In genomic region chr6:2916354-2916925, GRCh38 we compare ENCODE assay signal across 22 cellular contexts. TPM values are rescaled to one million over a fixed set of nuclear protein-coding genes. Genes with fewer than 3 reads are reported as not detected.
A peak's percentile ranks its signal among the peaks of the same experiment; 100 is the strongest.
DNase-seq lines count a peak whose midpoint lies in the region; ATAC-seq lines count a peak whose summit lies in the region.
"Had no signal": no experiment of that assay in that cellular context is flagged by ENCODE, and none has a peak within 500 bp of the region (broad histone marks: within the 10 kb centered on the region; RNA-seq: fewer than 3 reads in every experiment).

No MANE protein-coding gene starts in this region.

- no peak overlapping the region for H3K4me3 Mint-ChIP-seq in stimulated activated memory B cell treated with anti-CD40 and anti-IgM and Interleukin-4, amounts not matched to agents 10 μg/mL and 1 μg/mL and 100 μg/mL, for 72 hours
- H3K4me3 Mint-ChIP-seq: activated T-cell treated with anti-CD3 and anti-CD28 coated beads, Interleukin-2, amount 50 U/mL, for 4 hours; central memory CD8-positive, alpha-beta T cell; naive thymus-derived CD8-positive, alpha-beta T cell had no signal

- no peaks in the 10 kb centered on the region for H3K27me3 Mint-ChIP-seq in stimulated activated memory B cell treated with anti-CD40 and anti-IgM and Interleukin-4, amounts not matched to agents 10 μg/mL and 1 μg/mL and 100 μg/mL, for 72 hours
- H3K27me3 Mint-ChIP-seq: central memory CD8-positive, alpha-beta T cell had no signal

- no peaks in the 10 kb centered on the region for H3K27me3 ChIP-seq in HUES6 (ENCODE audit: control insufficient read depth, insufficient read depth, low read length)
- H3K27me3 ChIP-seq in mesendoderm (ENCODE audit: insufficient read depth, low read length, poor library complexity) = no peaks in the 10 kb centered on the region
- H3K27me3 ChIP-seq: ascending aorta, testis, vagina had no signal

- H3K36me3 ChIP-seq in HUES6 (ENCODE audit: control insufficient read depth, insufficient read depth, low read length) (no peaks in the 10 kb centered on the region), mesendoderm (ENCODE audit: control insufficient read depth, insufficient read depth, low read length) (no peaks in the 10 kb centered on the region)
- H3K36me3 ChIP-seq: ascending aorta, vagina had no signal

- peak overlapping the region; percentile 9 for H3K4me3 ChIP-seq in HUES6 (ENCODE audit: low read depth, low read length)
- no peak overlapping the region for H3K4me3 ChIP-seq in mesendoderm (ENCODE audit: low read length)
- H3K4me3 ChIP-seq: ascending aorta, testis, vagina had no signal

- H3K9ac ChIP-seq in HUES6 (ENCODE audit: low read length) (peak overlapping the region; percentile 64), mesendoderm (ENCODE audit: low read length) (peak overlapping the region; percentile 49)

- H2AK5ac ChIP-seq in mesendoderm (ENCODE audit: low read length) = peak overlapping the region; percentile 100

- peaks cover 5% of the 10 kb centered on the region for H3K36me3 Mint-ChIP-seq in stimulated activated memory B cell treated with anti-CD40 and anti-IgM and Interleukin-4, amounts not matched to agents 10 μg/mL and 1 μg/mL and 100 μg/mL, for 72 hours
- H3K36me3 Mint-ChIP-seq: naive thymus-derived CD8-positive, alpha-beta T cell had no signal

- H3K4me1 ChIP-seq in HUES6 (ENCODE audit: control insufficient read depth, insufficient read depth, low read length) = peaks cover 48% of the 10 kb centered on the region
- H3K4me1 ChIP-seq in mesendoderm (ENCODE audit: control insufficient read depth, low read depth, low read length) = peaks cover 12% of the 10 kb centered on the region
- H3K4me1 ChIP-seq: ascending aorta, testis, vagina had no signal

- ATAC-seq in HG03280 (IDR thresholded peaks at IDR 0.05; ENCODE audit: unreplicated experiment) = no peak
- ATAC-seq in stimulated activated memory B cell treated with anti-CD40 and anti-IgM and Interleukin-4, amounts not matched to agents 10 μg/mL and 1 μg/mL and 100 μg/mL, for 72 hours = no peak
- ATAC-seq: activated T-cell treated with anti-CD3 and anti-CD28 coated beads, Interleukin-2, amount 50 U/mL, for 4 hours; naive thymus-derived CD8-positive, alpha-beta T cell had no signal

- H3K9me3 Mint-ChIP-seq in stimulated activated memory B cell treated with anti-CD40 and anti-IgM and Interleukin-4, amounts not matched to agents 10 μg/mL and 1 μg/mL and 100 μg/mL, for 72 hours = peaks cover 3% of the 10 kb centered on the region
- H3K9me3 Mint-ChIP-seq: activated T-cell treated with anti-CD3 and anti-CD28 coated beads, Interleukin-2, amount 50 U/mL, for 4 hours; central memory CD8-positive, alpha-beta T cell had no signal

- H3K4me2 ChIP-seq in mesendoderm (ENCODE audit: low read length) = no peak overlapping the region

- peak overlapping the region; percentile 96 for H2BK5ac ChIP-seq in mesendoderm (ENCODE audit: low read length)

- H3K27ac ChIP-seq in HUES6 (ENCODE audit: low read depth, low read length) = peak overlapping the region; percentile 58; the same call in 1 of the 2 replicates
- H3K27ac ChIP-seq in mesendoderm (ENCODE audit: low read depth, low read length) = peak overlapping the region; percentile 11
- H3K27ac ChIP-seq: ascending aorta, testis, vagina had no signal

- no peak overlapping the region for H3K27ac Mint-ChIP-seq in stimulated activated memory B cell treated with anti-CD40 and anti-IgM and Interleukin-4, amounts not matched to agents 10 μg/mL and 1 μg/mL and 100 μg/mL, for 72 hours

- H3K4me1 Mint-ChIP-seq in stimulated activated memory B cell treated with anti-CD40 and anti-IgM and Interleukin-4, amounts not matched to agents 10 μg/mL and 1 μg/mL and 100 μg/mL, for 72 hours = peaks cover 18% of the 10 kb centered on the region

- H4K5ac ChIP-seq in mesendoderm (ENCODE audit: low read length) = no peak overlapping the region

- H3K9me3 ChIP-seq in HUES6 (ENCODE audit: control insufficient read depth, insufficient read depth, low read depth, low read length) = peaks cover 4% of the 10 kb centered on the region; the same call in 1 of the 2 replicates
- H3K9me3 ChIP-seq: ascending aorta, testis, vagina had no signal

- H3K79me2 ChIP-seq in mesendoderm (ENCODE audit: control insufficient read depth, insufficient read depth, low read length) = no peaks in the 10 kb centered on the region

- peak overlapping the region; percentile 9 for H3K18ac ChIP-seq in mesendoderm (ENCODE audit: low read length)

- WGBS in mesendoderm (ENCODE audit: extremely low coverage, insufficient coverage, low lambda C conversion rate) = no CpG with 5 or more reads among the region's 3 CpGs

- H3K56ac ChIP-seq in mesendoderm (ENCODE audit: low read length) = peak overlapping the region; percentile 80

- no peaks in the 10 kb centered on the region for H3K79me1 ChIP-seq in mesendoderm (ENCODE audit: low read length)

- H2BK15ac ChIP-seq in mesendoderm (replicated peaks; ENCODE audit: low read depth) = no peak overlapping the region

- intact Hi-C loops in head of caudate nucleus (cut with DNase I) = no loop called here

- H3K4ac ChIP-seq in mesendoderm (ENCODE audit: low read depth, low read length) = no peak overlapping the region

- peak overlapping the region; percentile 0 for H2BK120ac ChIP-seq in mesendoderm (ENCODE audit: low read depth, low read length)

- no peak overlapping the region for H4K8ac ChIP-seq in mesendoderm (ENCODE audit: low read depth, low read length)

- DNase-seq in Ammon's horn (ENCODE audit: low spot score) (peak; percentile 63), head of caudate nucleus (peak in 22 of 42 donors; percentile 25 to 74 (median 46)), mesendoderm (no peak), HUDEP-2 (lab: John Stamatoyannopoulos, UW; ENCODE audit: unreplicated experiment in 76 of 76) (no peak)
- DNase-seq in activated CD4-positive, alpha-beta T cell treated with anti-CD3 and anti-CD28 coated beads for 48 hours = no peak
- DNase-seq: activated CD4-positive, CD25-positive, alpha-beta regulatory T cell; activated naive CD4-positive, alpha-beta T cell treated with anti-CD3 and anti-CD28 coated beads, Interleukin-2, amount 50 U/mL, for 16 hours; activated T-cell treated with anti-CD3 and anti-CD28 coated beads, Interleukin-2, amount 50 U/mL, for 4 hours; kidney glomerular epithelial cell; naive thymus-derived CD8-positive, alpha-beta T cell; NCI-H1048; NCI-H1930; NCI-H226; NCI-H774; T-helper 9 cell; testis had no signal

- H3K23ac ChIP-seq in mesendoderm (ENCODE audit: low read length) = no peak overlapping the region

RNA-seq across cellular contexts. Expression of gene SERPINB9, which starts 13.3 kb away (rescaled TPM):
- 281 TPM for polyA plus RNA-seq in mesendoderm (2013, experiment 1 of 2)
- polyA plus RNA-seq in mesendoderm (2013, experiment 2 of 2) = 280 TPM

RNA-seq across cellular contexts. Expression of gene SERPINB6, which starts 54.9 kb away (rescaled TPM):
- 40.3 TPM for polyA plus RNA-seq in mesendoderm (2013, experiment 1 of 2)
- polyA plus RNA-seq in mesendoderm (2013, experiment 2 of 2) = 41.2 TPM

Comparison
In these comparisons a context has a peak if more than half of its experiments do, and no peak if none do; other contexts are left out.
1. DNase-seq: peak in Ammon's horn (single experiment) and head of caudate nucleus (22 of 42); none in mesendoderm (single experiment), activated CD4-positive, alpha-beta T cell treated with anti-CD3 and anti-CD28 coated beads for 48 hours (single experiment) and HUDEP-2 (0 of 76).